In the genomic region with DNA sequence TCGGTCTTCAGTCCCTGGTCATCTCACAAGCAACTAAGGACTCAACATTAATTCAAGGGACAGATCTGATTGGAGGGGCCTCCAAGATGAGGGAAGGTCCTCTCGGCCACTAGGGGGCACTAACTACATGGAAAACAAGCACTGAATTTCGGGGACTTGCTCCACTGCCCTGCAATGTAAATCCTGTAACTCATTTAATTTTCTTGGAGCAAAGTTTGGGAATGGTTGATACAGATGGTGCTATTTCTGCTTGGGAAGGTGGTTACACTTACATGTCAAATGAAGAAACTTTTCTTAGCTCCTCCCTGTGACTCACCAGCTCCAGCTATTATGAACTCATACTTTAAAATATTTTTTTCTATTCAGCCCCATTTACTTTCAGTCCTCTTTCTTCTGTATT, we compare ENCODE assay signal across 8 cellular contexts.
A peak's percentile ranks its signal among the peaks of the same experiment; 100 is the strongest.
DNase-seq lines count a peak whose midpoint lies in the region; ATAC-seq and TF ChIP-seq lines count a peak whose summit lies in the region.

No MANE protein-coding gene starts in this region.

- no peak overlapping the region for H3K27ac ChIP-seq in Panc1 (ENCODE audit: low read length)

- BruUV-seq in Panc1 (replicated peaks; lab: Mats Ljungman, UMichigan): no TSS peak

- H3K27me3 Mint-ChIP-seq in activated T-helper 1 cell treated with anti-CD3 and anti-CD28 coated beads, Interleukin-12 subunit alpha, Interleukin-12 subunit beta, Interleukin-2, Interleukin-4 antibody, amounts not matched to agents 30 ng/mL and 10 ng/mL and 1 ng/mL, durations not matched to agents 14 hours and 24 hours and 36 hours (ENCODE audit: insufficient read depth): peaks cover 10% of the 10 kb centered on the region

- H3K9me3 Mint-ChIP-seq in activated T-helper 1 cell treated with anti-CD3 and anti-CD28 coated beads, Interleukin-12 subunit alpha, Interleukin-12 subunit beta, Interleukin-2, Interleukin-4 antibody, amounts not matched to agents 30 ng/mL and 10 ng/mL and 1 ng/mL, durations not matched to agents 14 hours and 24 hours and 36 hours: no peaks in the 10 kb centered on the region

- POLR2A ChIA-PET in Panc1 (lab: Charles Lee): no interaction called here

- no peaks in the 10 kb centered on the region for H3K4me1 Mint-ChIP-seq in activated T-helper 1 cell treated with anti-CD3 and anti-CD28 coated beads, Interleukin-12 subunit alpha, Interleukin-12 subunit beta, Interleukin-2, Interleukin-4 antibody, amounts not matched to agents 30 ng/mL and 10 ng/mL and 1 ng/mL, durations not matched to agents 14 hours and 24 hours and 36 hours (ENCODE audit: low read depth)

- H3K27ac Mint-ChIP-seq in activated T-helper 1 cell treated with anti-CD3 and anti-CD28 coated beads, Interleukin-12 subunit alpha, Interleukin-12 subunit beta, Interleukin-2, Interleukin-4 antibody, amounts not matched to agents 30 ng/mL and 10 ng/mL and 1 ng/mL, durations not matched to agents 14 hours and 24 hours and 36 hours: no peak overlapping the region

- no peaks in the 10 kb centered on the region for H3K36me3 Mint-ChIP-seq in activated T-helper 1 cell treated with anti-CD3 and anti-CD28 coated beads, Interleukin-12 subunit alpha, Interleukin-12 subunit beta, Interleukin-2, Interleukin-4 antibody, amounts not matched to agents 30 ng/mL and 10 ng/mL and 1 ng/mL, durations not matched to agents 14 hours and 24 hours and 36 hours (ENCODE audit: low read depth)

- H3K4me1 ChIP-seq in Panc1 (ENCODE audit: control insufficient read depth, insufficient read depth, low read length): no peaks in the 10 kb centered on the region

- DNase-seq in DMS53 (lab: John Stamatoyannopoulos, UW) (peak; percentile 61), HT1080 (ENCODE audit: low read depth) (peak; percentile 79), Panc1 (ENCODE audit: low read depth, low spot score) (peak; percentile 33), germinal center (ENCODE audit: low spot score) (peak; percentile 58), pulmonary artery endothelial cell (ENCODE audit: low read depth, low spot score) (peak; percentile 48)
- DNase-seq in activated T-helper 1 cell treated with anti-CD3 and anti-CD28 coated beads, Interleukin-12 subunit alpha, Interleukin-12 subunit beta, Interleukin-2, Interleukin-4 antibody, amounts not matched to agents 30 ng/mL and 10 ng/mL and 1 ng/mL, durations not matched to agents 14 hours and 24 hours and 36 hours (ENCODE audit: low spot score): peak; percentile 25

- H3K4me3 ChIP-seq in Panc1 (ENCODE audit: low read depth in 2 of 2, low read length in 2 of 2): no peak overlapping the region

- TF ChIP-seq CTCF in Panc1 (IDR thresholded peaks at IDR 0.05): peak; percentile 77

- intact Hi-C loops in Panc1 (cut with micrococcal nuclease; ENCODE audit: unreplicated experiment): no loop called here
- intact Hi-C loops in activated T-helper 1 cell treated with anti-CD3 and anti-CD28 coated beads, Interleukin-12 subunit alpha, Interleukin-12 subunit beta, Interleukin-2, Interleukin-4 antibody, amounts not matched to agents 30 ng/mL and 10 ng/mL and 1 ng/mL, durations not matched to agents 14 hours and 24 hours and 36 hours (cut with micrococcal nuclease): loop anchor here (1.0 to 5.0 kb wide), 3 partner anchors 58 to 197 kb away; no protein-coding TSS in a partner anchor

- in situ Hi-C loops in Panc1 (cut with HindIII; ENCODE audit: low pct_unique_long_range_greater_than_20kb, low sequenced_read_pairs): no loop called here

- no peaks in the 10 kb centered on the region for H3K9me3 ChIP-seq in Panc1 (ENCODE audit: control insufficient read depth, insufficient read depth, low read depth, low read length)

- CTCF ChIA-PET in Panc1 (lab: Charles Lee): interaction anchor here (0.6 to 1.0 kb wide), 2 partner anchors 197 to 1113 kb away, joined by 4 to 7 read pairs; no protein-coding TSS in a partner anchor

- H3K36me3 ChIP-seq in Panc1 (ENCODE audit: control insufficient read depth, insufficient read depth, low read length): no peaks in the 10 kb centered on the region

- H3K4me3 Mint-ChIP-seq in activated T-helper 1 cell treated with anti-CD3 and anti-CD28 coated beads, Interleukin-12 subunit alpha, Interleukin-12 subunit beta, Interleukin-2, Interleukin-4 antibody, amounts not matched to agents 30 ng/mL and 10 ng/mL and 1 ng/mL, durations not matched to agents 14 hours and 24 hours and 36 hours: no peak overlapping the region

- H3K27me3 ChIP-seq in Panc1 (ENCODE audit: control insufficient read depth, insufficient read depth, low read length): no peaks in the 10 kb centered on the region

- ATAC-seq in Panc1 (no peak; the same call in 1 of the 2 replicates), GM19397 (IDR thresholded peaks at IDR 0.05; ENCODE audit: unreplicated experiment) (no peak), GM21825 (IDR thresholded peaks at IDR 0.05; ENCODE audit: unreplicated experiment) (no peak)

Comparison
In these comparisons a context has a peak if more than half of its experiments do, and no peak if none do; other contexts are left out.
1. DNase-seq: peak in every context shown above with its lines; median percentile 79 in HT1080; 61 in DMS53; 58 in germinal center; 48 in pulmonary artery endothelial cell; 33 in Panc1; 25 in activated T-helper 1 cell treated with anti-CD3 and anti-CD28 coated beads, Interleukin-12 subunit alpha, Interleukin-12 subunit beta, Interleukin-2, Interleukin-4 antibody, amounts not matched to agents 30 ng/mL and 10 ng/mL and 1 ng/mL, durations not matched to agents 14 hours and 24 hours and 36 hours.